ENCODE assay signal across 1 cellular context in the genomic region with DNA sequence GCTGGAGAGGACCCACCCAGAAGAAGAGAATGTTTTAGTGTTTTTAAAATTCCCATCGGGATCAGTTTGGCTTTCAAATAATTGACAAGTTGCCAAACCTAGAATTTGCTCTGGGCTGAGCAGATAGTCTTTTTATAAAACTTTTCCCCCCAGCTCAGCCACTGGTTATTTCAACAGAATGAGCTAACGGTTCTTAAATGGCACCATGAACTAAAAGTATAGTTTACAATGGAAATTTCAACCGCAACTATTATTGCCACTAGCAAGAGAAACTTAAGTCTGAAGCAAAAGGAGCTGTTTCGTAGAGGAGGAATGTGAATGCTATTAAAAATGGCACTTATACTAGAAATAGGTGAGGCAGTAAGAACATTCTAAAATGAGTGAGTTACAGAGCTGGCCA.
TF ChIP-seq lines count a peak whose summit lies in the region.

No MANE protein-coding gene starts in this region.

TF ChIP-seq in IMR-90, 13 proteins besides CTCF, POLR2A, EP300 and RAD21 (continued from another document):
- TF ChIP-seq, protein P1, sequence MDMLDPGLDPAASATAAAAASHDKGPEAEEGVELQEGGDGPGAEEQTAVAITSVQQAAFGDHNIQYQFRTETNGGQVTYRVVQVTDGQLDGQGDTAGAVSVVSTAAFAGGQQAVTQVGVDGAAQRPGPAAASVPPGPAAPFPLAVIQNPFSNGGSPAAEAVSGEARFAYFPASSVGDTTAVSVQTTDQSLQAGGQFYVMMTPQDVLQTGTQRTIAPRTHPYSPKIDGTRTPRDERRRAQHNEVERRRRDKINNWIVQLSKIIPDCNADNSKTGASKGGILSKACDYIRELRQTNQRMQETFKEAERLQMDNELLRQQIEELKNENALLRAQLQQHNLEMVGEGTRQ (IDR thresholded peaks at IDR 0.05; ENCODE audit: low read depth, low read length), result no peak
- no peak for TF ChIP-seq FOS (IDR thresholded peaks at IDR 0.05; ENCODE audit: low read depth, low read length)
- TF ChIP-seq MXI1 (IDR thresholded peaks at IDR 0.05; ENCODE audit: borderline replicate concordance, low read depth, low read length), result no peak
- TF ChIP-seq RFX5 (IDR thresholded peaks at IDR 0.05; ENCODE audit: low read depth, low read length), result no peak
- no peak for TF ChIP-seq SMC3 (IDR thresholded peaks at IDR 0.05; ENCODE audit: low read depth, low read length)
- TF ChIP-seq RCOR1 (IDR thresholded peaks at IDR 0.05; ENCODE audit: insufficient replicate concordance, low read length), result no peak
TF ChIP-seq in IMR-90: peak in this region for 0.
